8 cellular contexts compared by ENCODE assay signal in genomic region chr7:81846398-81846797, GRCh38.
DNase-seq lines count a peak whose midpoint lies in the region; ATAC-seq, FAIRE-seq and TF ChIP-seq lines count a peak whose summit lies in the region.

No MANE protein-coding gene starts in this region.

- H3K27ac Mint-ChIP-seq in activated naive CD8-positive, alpha-beta T cell treated with anti-CD3 and anti-CD28 coated beads for 36 hours, result no peak overlapping the region

- H3K27me3 ChIP-seq in GM06990 (replicated peaks; ENCODE audit: control insufficient read depth, insufficient read depth, low read length), result no peaks in the 10 kb centered on the region
- no peaks in the 10 kb centered on the region for H3K27me3 ChIP-seq in upper lobe of right lung

- H3K4me3 Mint-ChIP-seq in activated naive CD8-positive, alpha-beta T cell treated with anti-CD3 and anti-CD28 coated beads for 36 hours, result no peak overlapping the region

- H3K4me1 Mint-ChIP-seq in activated naive CD8-positive, alpha-beta T cell treated with anti-CD3 and anti-CD28 coated beads for 36 hours, result no peaks in the 10 kb centered on the region

- no peaks in the 10 kb centered on the region for H3K27me3 Mint-ChIP-seq in activated naive CD8-positive, alpha-beta T cell treated with anti-CD3 and anti-CD28 coated beads for 36 hours

- H3K9me3 Mint-ChIP-seq in activated naive CD8-positive, alpha-beta T cell treated with anti-CD3 and anti-CD28 coated beads for 36 hours, result no peaks in the 10 kb centered on the region

- H3K36me3 ChIP-seq in GM06990 (ENCODE audit: control insufficient read depth, insufficient read depth, low read length) (no peaks in the 10 kb centered on the region), upper lobe of right lung (no peaks in the 10 kb centered on the region)

- peak; percentile 12 for FAIRE-seq in RCC 7860 (lab: Jason Lieb, UNC)

- TF ChIP-seq CTCF in GM06990 (IDR thresholded peaks at IDR 0.05; ENCODE audit: insufficient read depth, low read length, poor library complexity, severe bottlenecking) (no peak), upper lobe of right lung (IDR thresholded peaks at IDR 0.05) (no peak)

- intact Hi-C loops in left ventricle myocardium superior (cut with micrococcal nuclease) (no loop called here), upper lobe of right lung (cut with DNase I) (no loop called here)

- no peaks in the 10 kb centered on the region for H3K36me3 Mint-ChIP-seq in activated naive CD8-positive, alpha-beta T cell treated with anti-CD3 and anti-CD28 coated beads for 36 hours

- ATAC-seq in HG02884 (IDR thresholded peaks at IDR 0.05; ENCODE audit: unreplicated experiment) (peak; percentile 67), left ventricle myocardium superior (peak; percentile 82), upper lobe of right lung (peak; percentile 96)

- no peak overlapping the region for H3K4me3 ChIP-seq in GM06990 (replicated peaks; ENCODE audit: low read depth, low read length)
- H3K4me3 ChIP-seq in upper lobe of right lung, result peak overlapping the region; percentile 12

- peak; percentile 19 for DNase-seq in GM06990 (ENCODE audit: extremely low read depth, insufficient read length)
- no peak for DNase-seq in RCC 7860 (ENCODE audit: low spot score)
- no peak for DNase-seq in left ventricle myocardium superior
- no peak for DNase-seq in upper lobe of right lung
- DNase-seq in activated naive CD8-positive, alpha-beta T cell treated with anti-CD3 and anti-CD28 coated beads for 36 hours, result no peak
- DNase-seq in NCI-H1105 treated with DMSO at 0.1 percent for 48 hours (lab: John Stamatoyannopoulos, UW), result no peak
- DNase-seq in NCI-H524 treated with DMSO at 0.1 percent for 48 hours (lab: John Stamatoyannopoulos, UW), result no peak

- no peaks in the 10 kb centered on the region for H3K4me1 ChIP-seq in upper lobe of right lung

- peak overlapping the region; percentile 58 for H3K27ac ChIP-seq in upper lobe of right lung

- H3K9me3 ChIP-seq in upper lobe of right lung, result no peaks in the 10 kb centered on the region
